In the genomic region with DNA sequence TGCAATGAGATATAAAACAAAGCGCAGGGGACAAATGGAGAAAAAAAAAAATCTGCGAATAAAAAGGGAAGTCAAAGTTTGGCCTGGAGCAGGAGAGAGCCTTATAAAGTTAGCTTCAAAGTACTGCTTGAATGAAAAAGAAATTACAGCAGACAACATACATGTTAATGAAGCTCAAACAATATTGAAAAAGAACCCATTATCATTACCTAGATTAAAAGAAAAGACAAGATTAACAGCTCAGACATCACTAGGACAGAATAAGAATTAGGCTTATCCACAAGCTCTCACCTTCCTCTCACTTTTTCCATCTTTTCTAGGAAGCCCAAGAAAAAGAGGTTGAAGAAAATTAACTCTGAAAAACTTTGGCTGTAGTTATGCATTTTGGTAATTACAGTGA, we compare ENCODE assay signal across 30 cellular contexts.
"Had no signal": no experiment of that assay in that cellular context is flagged by ENCODE, and none has a peak within 500 bp of the region (broad histone marks: within the 10 kb centered on the region; RNA-seq: fewer than 3 reads in every experiment).

No MANE protein-coding gene starts in this region.

- FAIRE-seq: islet of Langerhans, kidney, urothelium cell line had no signal

- H3K4me1 ChIP-seq: left lung, lower lobe of right lung, right atrium auricular region, suprapubic skin, upper lobe of right lung had no signal

- H3K27me3 Mint-ChIP-seq: naive thymus-derived CD8-positive, alpha-beta T cell; progenitor cell of endocrine pancreas; stimulated activated naive CD8-positive, alpha-beta T cell treated with anti-CD3 and anti-CD28 coated beads, Interleukin-15, Interleukin-2, amounts not matched to agents 100 ng/mL and 50 ng/mL, for 24 hours had no signal

- H3K4me1 Mint-ChIP-seq: immature natural killer cell; naive thymus-derived CD8-positive, alpha-beta T cell; neural crest cell had no signal

- H3K36me3 ChIP-seq: left lung, lower lobe of right lung, neutrophil, ovary, right atrium auricular region, suprapubic skin, thoracic aorta, tibial artery, upper lobe of right lung had no signal

- H3K9me3 Mint-ChIP-seq: naive thymus-derived CD8-positive, alpha-beta T cell; nephron; neural crest cell; stimulated activated naive CD8-positive, alpha-beta T cell treated with anti-CD3 and anti-CD28 coated beads, Interleukin-15, Interleukin-2, amounts not matched to agents 100 ng/mL and 50 ng/mL, for 24 hours had no signal

- DNase-seq: hippocampal formation; immature natural killer cell; kidney; left colon; left lung; lower lobe of right lung; mammary epithelial cell; mesenchymal stem cell; naive thymus-derived CD8-positive, alpha-beta T cell; ovary; stimulated activated CD4-positive, alpha-beta T cell treated with anti-CD3 and anti-CD28 coated beads, Interleukin-12 subunit alpha, Interleukin-12 subunit beta, amount 100 ng/mL, for 4 hours; stimulated activated CD4-positive, alpha-beta T cell treated with anti-CD3 and anti-CD28 coated beads, Interleukin-15, amount 100 ng/mL, for 24 hours; stimulated activated CD4-positive, alpha-beta T cell treated with anti-CD3 and anti-CD28 coated beads, Interleukin-2, amount 100 ng/mL, for 24 hours; stimulated activated CD4-positive, alpha-beta T cell treated with anti-CD3 and anti-CD28 coated beads, Interleukin-4, amount 100 ng/mL, for 1 hour; stimulated activated naive CD4-positive, alpha-beta T cell; tibial artery; trophoblast cell; upper lobe of right lung had no signal

- H3K9me3 ChIP-seq: left lung, lower lobe of right lung, neutrophil, right atrium auricular region, suprapubic skin, thoracic aorta, tibial artery, upper lobe of right lung had no signal

- H3K36me3 Mint-ChIP-seq: immature natural killer cell; naive thymus-derived CD8-positive, alpha-beta T cell had no signal

- ATAC-seq: left colon; left lung; lower lobe of right lung; naive thymus-derived CD8-positive, alpha-beta T cell; sciatic nerve; upper lobe of right lung had no signal

- H3K27me3 ChIP-seq: left lung, neutrophil, ovary, right atrium auricular region, suprapubic skin, tibial artery, upper lobe of right lung had no signal

- H3K27ac Mint-ChIP-seq: immature natural killer cell; naive thymus-derived CD8-positive, alpha-beta T cell; nephron; progenitor cell of endocrine pancreas; stimulated activated naive CD8-positive, alpha-beta T cell treated with anti-CD3 and anti-CD28 coated beads, Interleukin-15, Interleukin-2, amounts not matched to agents 100 ng/mL and 50 ng/mL, for 24 hours had no signal

- H3K4me3 ChIP-seq: left lung, lower lobe of right lung, ovary, right atrium auricular region, skin epidermis, suprapubic skin, thoracic aorta, tibial artery, upper lobe of right lung had no signal

- H3K27ac ChIP-seq: left lung, lower lobe of right lung, neutrophil, ovary, right atrium auricular region, skin epidermis, suprapubic skin, thoracic aorta, tibial artery, upper lobe of right lung had no signal

- H3K4me3 Mint-ChIP-seq: immature natural killer cell; naive thymus-derived CD8-positive, alpha-beta T cell; nephron; neural crest cell; stimulated activated naive CD8-positive, alpha-beta T cell treated with anti-CD3 and anti-CD28 coated beads, Interleukin-15, Interleukin-2, amounts not matched to agents 100 ng/mL and 50 ng/mL, for 24 hours had no signal
